ENCODE assay signal across 8 cellular contexts in genomic region chr11:77147668-77148321, GRCh38. TPM values are rescaled to one million over a fixed set of nuclear protein-coding genes. Genes with fewer than 3 reads are reported as not detected.
DNase-seq lines count a peak whose midpoint lies in the region; ATAC-seq, FAIRE-seq and TF ChIP-seq lines count a peak whose summit lies in the region.

No MANE protein-coding gene starts in this region.

- no peak for TF ChIP-seq CTCF in CD8-positive, alpha-beta T cell (IDR thresholded peaks at IDR 0.05)
- TF ChIP-seq CTCF in kidney (IDR thresholded peaks at IDR 0.05; ENCODE audit: borderline replicate concordance, extremely low read depth, insufficient read depth) (no peak), vagina (IDR thresholded peaks at IDR 0.05) (no peak)

- ATAC-seq in CD8-positive, alpha-beta T cell, result peak; percentile 62
- ATAC-seq in HG02885 (IDR thresholded peaks at IDR 0.05; ENCODE audit: poor library complexity, unreplicated experiment), result no peak

- H3K27ac Mint-ChIP-seq in CD8-positive, alpha-beta T cell, result peak overlapping the region; percentile 81
- no peak overlapping the region for H3K27ac Mint-ChIP-seq in activated naive CD4-positive, alpha-beta T cell treated with anti-CD3 and anti-CD28 coated beads, Interleukin-2, amount 50 U/mL, for 24 hours

- no peak for TF ChIP-seq POLR2A in vagina (IDR thresholded peaks at IDR 0.05)

- no peaks in the 10 kb centered on the region for H3K27me3 Mint-ChIP-seq in CD8-positive, alpha-beta T cell (ENCODE audit: low read depth)
- no peaks in the 10 kb centered on the region for H3K27me3 Mint-ChIP-seq in activated naive CD4-positive, alpha-beta T cell treated with anti-CD3 and anti-CD28 coated beads, Interleukin-2, amount 50 U/mL, for 24 hours

- peak overlapping the region; percentile 81 for H3K4me3 Mint-ChIP-seq in CD8-positive, alpha-beta T cell
- peak overlapping the region; percentile 46 for H3K4me3 Mint-ChIP-seq in activated naive CD4-positive, alpha-beta T cell treated with anti-CD3 and anti-CD28 coated beads, Interleukin-2, amount 50 U/mL, for 24 hours

- peaks cover 39% of the 10 kb centered on the region for H3K4me1 Mint-ChIP-seq in CD8-positive, alpha-beta T cell (ENCODE audit: low read depth)
- peaks cover 21% of the 10 kb centered on the region for H3K4me1 Mint-ChIP-seq in activated naive CD4-positive, alpha-beta T cell treated with anti-CD3 and anti-CD28 coated beads, Interleukin-2, amount 50 U/mL, for 24 hours

- no peak overlapping the region for H3K9ac ChIP-seq in kidney (ENCODE audit: low read length in 2 of 2)

- CTCF ChIA-PET in CD8-positive, alpha-beta T cell (lab: Charles Lee), result interaction anchor here (1.7 kb wide), 1 partner anchor 20 kb away, joined by 9 read pairs; the partner anchor contains the start of gene MYO7A

- H3K4me3 ChIP-seq in CD8-positive, alpha-beta T cell (ENCODE audit: low read depth, low read length), result peak overlapping the region; percentile 33
- H3K4me3 ChIP-seq in kidney (ENCODE audit: low read length in 2 of 2), result peak overlapping the region; percentile 19 to 41
- peak overlapping the region; percentile 20 to 33 for H3K4me3 ChIP-seq in vagina

- no peaks in the 10 kb centered on the region for H3K27me3 ChIP-seq in CD8-positive, alpha-beta T cell (ENCODE audit: insufficient read depth, low read length)
- no peaks in the 10 kb centered on the region for H3K27me3 ChIP-seq in vagina

- intact Hi-C loops in CD8-positive, alpha-beta T cell (cut with DNase I, micrococcal nuclease), result loop anchor here in 1 of 2 experiments (2.0 kb wide), 1 partner anchor 39 kb away; no protein-coding TSS in a partner anchor
- intact Hi-C loops in kidney (cut with DNase I) (no loop called here), vagina (cut with DNase I) (no loop called here)

- POLR2A ChIA-PET in CD8-positive, alpha-beta T cell (lab: Charles Lee), result no interaction called here

- FAIRE-seq in kidney (lab: Jason Lieb, UNC), result no peak

- no peaks in the 10 kb centered on the region for H3K9me3 ChIP-seq in CD8-positive, alpha-beta T cell (ENCODE audit: low read length)
- no peaks in the 10 kb centered on the region for H3K9me3 ChIP-seq in kidney (ENCODE audit: control insufficient read depth in 1 of 2, low read length in 2 of 2)
- no peaks in the 10 kb centered on the region for H3K9me3 ChIP-seq in vagina

- H3K4me1 ChIP-seq in CD8-positive, alpha-beta T cell (ENCODE audit: insufficient read depth, low read length), result peaks cover 32% of the 10 kb centered on the region
- H3K4me1 ChIP-seq in kidney (ENCODE audit: control insufficient read depth in 1 of 2, insufficient read depth in 1 of 2, low read depth in 1 of 2, low read length in 2 of 2), result peaks cover 5 to 13% of the 10 kb centered on the region in 2 donors
- H3K4me1 ChIP-seq in vagina, result no peaks in the 10 kb centered on the region

- DNase-seq in CD8-positive, alpha-beta T cell, result peak in 6 of 7 experiments; percentile 14 to 64 (median 45)
- DNase-seq in NCI-H2107 (lab: John Stamatoyannopoulos, UW), result peak; percentile 67
- DNase-seq in kidney, result peak; percentile 68
- no peak for DNase-seq in vagina (ENCODE audit: extremely low spot score in 2 of 2)
- DNase-seq in GM19238 (ENCODE audit: insufficient read length, low spot score), result no peak
- DNase-seq in globus pallidus (ENCODE audit: low spot score), result no peak

- no peaks in the 10 kb centered on the region for H3K36me3 Mint-ChIP-seq in CD8-positive, alpha-beta T cell
- no peaks in the 10 kb centered on the region for H3K36me3 Mint-ChIP-seq in activated naive CD4-positive, alpha-beta T cell treated with anti-CD3 and anti-CD28 coated beads, Interleukin-2, amount 50 U/mL, for 24 hours

- H3K36me3 ChIP-seq in CD8-positive, alpha-beta T cell (ENCODE audit: insufficient read depth, low read length), result no peaks in the 10 kb centered on the region
- H3K36me3 ChIP-seq in kidney (ENCODE audit: control insufficient read depth in 1 of 2, insufficient read depth in 2 of 2, low read length in 2 of 2) (no peaks in the 10 kb centered on the region), vagina (no peaks in the 10 kb centered on the region)

- no peak overlapping the region for H3K27ac ChIP-seq in CD8-positive, alpha-beta T cell (ENCODE audit: low read depth, low read length)
- H3K27ac ChIP-seq in kidney (ENCODE audit: low read depth in 2 of 2, low read length in 2 of 2) (no peak overlapping the region), vagina (no peak overlapping the region)

- H3K9me3 Mint-ChIP-seq in CD8-positive, alpha-beta T cell, result no peaks in the 10 kb centered on the region
- H3K9me3 Mint-ChIP-seq in activated naive CD4-positive, alpha-beta T cell treated with anti-CD3 and anti-CD28 coated beads, Interleukin-2, amount 50 U/mL, for 24 hours, result no peaks in the 10 kb centered on the region

RNA-seq across cellular contexts. Expression of gene MYO7A, which starts 19.7 kb away (rescaled TPM):
- total RNA-seq in CD8-positive, alpha-beta T cell, result under 1 TPM; 0.28 to 0.30 TPM
- total RNA-seq in kidney (10.7 TPM), vagina (9.1 TPM)
- 6.1 TPM for polyA plus RNA-seq in kidney (ENCODE audit: insufficient read depth, low read depth, low replicate concordance)

RNA-seq across cellular contexts. Expression of gene OMP, which starts 45.2 kb away (rescaled TPM):
- total RNA-seq in CD8-positive, alpha-beta T cell, result 1 to 10 TPM in 1 of 2 experiments, not detected in 1; 1.1 TPM
- total RNA-seq in kidney (1.8 TPM), vagina (not detected)
- polyA plus RNA-seq in kidney (ENCODE audit: insufficient read depth, low read depth, low replicate concordance), result not detected

Comparison
In these comparisons a context has a peak if more than half of its experiments do, and no peak if none do; other contexts are left out.
1. DNase-seq: peak in CD8-positive, alpha-beta T cell (6 of 7), NCI-H2107 (single experiment) and kidney (single experiment); none in vagina (0 of 2), GM19238 (single experiment) and globus pallidus (single experiment).
2. Peak in every context shown above with its lines, with median percentiles within 50 percentile points of each other: H3K4me3 ChIP-seq.